In genomic region chr2:222819722-222820333, GRCh38 we compare ENCODE assay signal across 14 cellular contexts. TPM values are rescaled to one million over a fixed set of nuclear protein-coding genes. Genes with fewer than 3 reads are reported as not detected.
DNase-seq lines count a peak whose midpoint lies in the region; ATAC-seq and TF ChIP-seq lines count a peak whose summit lies in the region.
"Had no signal": no experiment of that assay in that cellular context is flagged by ENCODE, and none has a peak within 500 bp of the region (broad histone marks: within the 10 kb centered on the region; RNA-seq: fewer than 3 reads in every experiment).

No MANE protein-coding gene starts in this region.

- no peaks in the 10 kb centered on the region for H3K9me3 Mint-ChIP-seq in MCF 10A (ENCODE audit: unreplicated experiment)
- no peaks in the 10 kb centered on the region for H3K9me3 Mint-ChIP-seq in stimulated activated effector memory CD8-positive, alpha-beta T cell treated with anti-CD3 and anti-CD28 coated beads, Interleukin-12 subunit alpha, Interleukin-12 subunit beta, amount 100 ng/mL, for 72 hours
- H3K9me3 Mint-ChIP-seq: stimulated activated naive B cell treated with anti-CD40 and anti-IgM and Interleukin-4, amounts not matched to agents 10 μg/mL and 1 μg/mL and 100 μg/mL, for 72 hours had no signal

- H3K4me3 ChIP-seq in breast epithelium (no peak overlapping the region), PC-3 (ENCODE audit: low read length) (no peak overlapping the region), fibroblast of mammary gland (ENCODE audit: control insufficient read depth, low read depth, low read length) (no peak overlapping the region), Peyer's patch (no peak overlapping the region)
- H3K4me3 ChIP-seq: psoas muscle had no signal

- no peaks in the 10 kb centered on the region for H3K36me3 ChIP-seq in breast epithelium
- no peaks in the 10 kb centered on the region for H3K36me3 ChIP-seq in PC-3 (ENCODE audit: low read depth, low read length)
- no peaks in the 10 kb centered on the region for H3K36me3 ChIP-seq in Peyer's patch

- DNase-seq in MCF 10A (ENCODE audit: unreplicated experiment) (peak; percentile 52), breast epithelium (ENCODE audit: low spot score in 2 of 2) (no peak), PC-3 (peak; percentile 27), fibroblast of mammary gland (ENCODE audit: low read depth) (peak; percentile 61), Peyer's patch (no peak)
- no peak for DNase-seq in stimulated activated effector memory CD8-positive, alpha-beta T cell treated with anti-CD3 and anti-CD28 coated beads, Interleukin-12 subunit alpha, Interleukin-12 subunit beta, amount 100 ng/mL, for 72 hours (ENCODE audit: low spot score in 2 of 2)
- DNase-seq in stimulated activated CD4-positive, alpha-beta T cell treated with anti-CD3 and anti-CD28 coated beads, Interleukin-2, amount 100 ng/mL, for 24 hours = no peak
- no peak for DNase-seq in activated CD4-positive, alpha-beta T cell treated with anti-CD3 and anti-CD28 coated beads for 4 hours
- DNase-seq: activated CD4-positive, alpha-beta T cell treated with anti-CD3 and anti-CD28 coated beads for 48 hours; activated effector memory CD4-positive, alpha-beta T cell treated with Interleukin-2 at 50 U/mL for 16 hours; DMS53; Karpas-422; psoas muscle; stimulated activated naive B cell treated with anti-CD40 and anti-IgM and Interleukin-4, amounts not matched to agents 10 μg/mL and 1 μg/mL and 100 μg/mL, for 72 hours had no signal

- H3K36me3 Mint-ChIP-seq in MCF 10A (ENCODE audit: insufficient read depth, unreplicated experiment) = no peaks in the 10 kb centered on the region
- H3K36me3 Mint-ChIP-seq in stimulated activated effector memory CD8-positive, alpha-beta T cell treated with anti-CD3 and anti-CD28 coated beads, Interleukin-12 subunit alpha, Interleukin-12 subunit beta, amount 100 ng/mL, for 72 hours = no peaks in the 10 kb centered on the region
- H3K36me3 Mint-ChIP-seq: stimulated activated naive B cell treated with anti-CD40 and anti-IgM and Interleukin-4, amounts not matched to agents 10 μg/mL and 1 μg/mL and 100 μg/mL, for 72 hours had no signal

- TF ChIP-seq POLR2A in breast epithelium (IDR thresholded peaks at IDR 0.05) (no peak), Peyer's patch (IDR thresholded peaks at IDR 0.05) (no peak)

- no peaks in the 10 kb centered on the region for H4K20me1 ChIP-seq in PC-3 (ENCODE audit: low read length)

- H3K27ac Mint-ChIP-seq in MCF 10A (ENCODE audit: low read depth, unreplicated experiment) = no peak overlapping the region
- H3K27ac Mint-ChIP-seq in stimulated activated effector memory CD8-positive, alpha-beta T cell treated with anti-CD3 and anti-CD28 coated beads, Interleukin-12 subunit alpha, Interleukin-12 subunit beta, amount 100 ng/mL, for 72 hours = no peak overlapping the region
- H3K27ac Mint-ChIP-seq: stimulated activated naive B cell treated with anti-CD40 and anti-IgM and Interleukin-4, amounts not matched to agents 10 μg/mL and 1 μg/mL and 100 μg/mL, for 72 hours had no signal

- no peak overlapping the region for H3K9ac ChIP-seq in PC-3 (ENCODE audit: low read length)

- H2AFZ ChIP-seq in PC-3 (ENCODE audit: low read length) = no peak overlapping the region

- no peak overlapping the region for H3K27ac ChIP-seq in breast epithelium
- H3K27ac ChIP-seq in PC-3 (ENCODE audit: low read length) = no peak overlapping the region
- H3K27ac ChIP-seq in Peyer's patch = no peak overlapping the region
- H3K27ac ChIP-seq: psoas muscle had no signal

- no peak for TF ChIP-seq CTCF in MCF 10A (IDR thresholded peaks at IDR 0.05; ENCODE audit: unreplicated experiment)
- TF ChIP-seq CTCF in breast epithelium (IDR thresholded peaks at IDR 0.05) = no peak
- no peak for TF ChIP-seq CTCF in PC-3 (conservative IDR thresholded peaks at IDR 0.05; ENCODE audit: low read depth, low read length)
- no peak for TF ChIP-seq CTCF in fibroblast of mammary gland (conservative IDR thresholded peaks at IDR 0.05; ENCODE audit: control insufficient read depth, insufficient read depth, low read depth, low read length)
- TF ChIP-seq CTCF in Peyer's patch (IDR thresholded peaks at IDR 0.05) = no peak

- H3K4me1 Mint-ChIP-seq in MCF 10A (ENCODE audit: insufficient read depth, unreplicated experiment) = peaks cover 15% of the 10 kb centered on the region
- H3K4me1 Mint-ChIP-seq in stimulated activated effector memory CD8-positive, alpha-beta T cell treated with anti-CD3 and anti-CD28 coated beads, Interleukin-12 subunit alpha, Interleukin-12 subunit beta, amount 100 ng/mL, for 72 hours = peaks cover 11% of the 10 kb centered on the region
- H3K4me1 Mint-ChIP-seq: stimulated activated naive B cell treated with anti-CD40 and anti-IgM and Interleukin-4, amounts not matched to agents 10 μg/mL and 1 μg/mL and 100 μg/mL, for 72 hours had no signal

- H3K27me3 ChIP-seq in breast epithelium = no peaks in the 10 kb centered on the region
- H3K27me3 ChIP-seq in PC-3 (ENCODE audit: low read length) = no peaks in the 10 kb centered on the region
- H3K27me3 ChIP-seq in Peyer's patch = no peaks in the 10 kb centered on the region

- no TSS peak for BruUV-seq in MCF 10A (replicated peaks; lab: Mats Ljungman, UMichigan)
- no TSS peak for BruUV-seq in PC-3 (replicated peaks; lab: Mats Ljungman, UMichigan)

- no peaks in the 10 kb centered on the region for H3K79me2 ChIP-seq in PC-3 (ENCODE audit: low read length)

- POLR2A ChIA-PET in MCF 10A (lab: Yijun Ruan, JAX) = interaction anchor here (0.5 to 3.4 kb wide), 5 partner anchors 14 to 70 kb away, joined by 3 to 19 read pairs (median 3); no protein-coding TSS in a partner anchor
- POLR2A ChIA-PET in PC-3 (lab: Charles Lee; ENCODE audit: unreplicated experiment) = interaction anchor here (0.5 kb wide), 1 partner anchor 42 kb away, joined by 3 read pairs; no protein-coding TSS in a partner anchor

- H3F3A ChIP-seq in PC-3 (ENCODE audit: low read length, unreplicated experiment) = no peaks in the 10 kb centered on the region

- CTCF ChIA-PET in MCF 10A (lab: Yijun Ruan, JAX) = no interaction called here
- CTCF ChIA-PET in PC-3 (lab: Charles Lee) = no interaction called here

- H3K4me2 ChIP-seq in PC-3 (ENCODE audit: low read length) = peak overlapping the region; percentile 37; the same call in 1 of the 2 replicates

- H3K9me3 ChIP-seq in breast epithelium (no peaks in the 10 kb centered on the region), PC-3 (ENCODE audit: low read length) (no peaks in the 10 kb centered on the region), Peyer's patch (no peaks in the 10 kb centered on the region)
- H3K9me3 ChIP-seq: psoas muscle had no signal

- H3K4me3 Mint-ChIP-seq in MCF 10A (ENCODE audit: unreplicated experiment) = no peak overlapping the region
- H3K4me3 Mint-ChIP-seq in stimulated activated effector memory CD8-positive, alpha-beta T cell treated with anti-CD3 and anti-CD28 coated beads, Interleukin-12 subunit alpha, Interleukin-12 subunit beta, amount 100 ng/mL, for 72 hours = no peak overlapping the region
- H3K4me3 Mint-ChIP-seq: stimulated activated naive B cell treated with anti-CD40 and anti-IgM and Interleukin-4, amounts not matched to agents 10 μg/mL and 1 μg/mL and 100 μg/mL, for 72 hours had no signal

- H3K4me1 ChIP-seq in breast epithelium (no peaks in the 10 kb centered on the region), PC-3 (ENCODE audit: insufficient read depth, low read length) (peaks cover 8% of the 10 kb centered on the region), Peyer's patch (no peaks in the 10 kb centered on the region)
- H3K4me1 ChIP-seq: psoas muscle had no signal

- no peak for ATAC-seq in PC-3
- ATAC-seq in stimulated activated effector memory CD8-positive, alpha-beta T cell treated with anti-CD3 and anti-CD28 coated beads, Interleukin-12 subunit alpha, Interleukin-12 subunit beta, amount 100 ng/mL, for 72 hours = peak; percentile 62
- ATAC-seq: psoas muscle; stimulated activated naive B cell treated with anti-CD40 and anti-IgM and Interleukin-4, amounts not matched to agents 10 μg/mL and 1 μg/mL and 100 μg/mL, for 72 hours had no signal

- no peaks in the 10 kb centered on the region for H3K9me2 ChIP-seq in PC-3 (replicated peaks; ENCODE audit: low read length)

- intact Hi-C loops in MCF 10A (cut with micrococcal nuclease) = no loop called here
- intact Hi-C loops in breast epithelium (cut with DNase I; ENCODE audit: low total_unique reads) = no loop called here
- intact Hi-C loops in PC-3 (cut with micrococcal nuclease) = no loop called here

- no peaks in the 10 kb centered on the region for H3K27me3 Mint-ChIP-seq in MCF 10A (ENCODE audit: insufficient read depth, unreplicated experiment)
- H3K27me3 Mint-ChIP-seq: stimulated activated naive B cell treated with anti-CD40 and anti-IgM and Interleukin-4, amounts not matched to agents 10 μg/mL and 1 μg/mL and 100 μg/mL, for 72 hours had no signal

RNA-seq across cellular contexts. Expression of gene ACSL3, which starts 41.0 kb away (rescaled TPM):
- total RNA-seq in MCF 10A (2022) (183 and 203 TPM in 2 replicates), breast epithelium (100 to 1,000 TPM in 1 of 3 donors, 10 to 100 TPM in 2; 50.9 to 115 (median 74.4) TPM), PC-3 (2014; rRNA removed) (216 and 236 TPM in 2 replicates), Peyer's patch (10 to 100 TPM; 25.6 to 52.2 (median 47.2) TPM)

Comparison
In these comparisons a context has a peak if more than half of its experiments do, and no peak if none do; other contexts are left out.
1. DNase-seq: peak in MCF 10A (single experiment), PC-3 (single experiment) and fibroblast of mammary gland (single experiment); none in breast epithelium (0 of 2), stimulated activated effector memory CD8-positive, alpha-beta T cell treated with anti-CD3 and anti-CD28 coated beads, Interleukin-12 subunit alpha, Interleukin-12 subunit beta, amount 100 ng/mL, for 72 hours (0 of 2), stimulated activated CD4-positive, alpha-beta T cell treated with anti-CD3 and anti-CD28 coated beads, Interleukin-2, amount 100 ng/mL, for 24 hours (0 of 2), activated CD4-positive, alpha-beta T cell treated with anti-CD3 and anti-CD28 coated beads for 4 hours (0 of 2) and Peyer's patch (0 of 3).